In the genomic region with DNA sequence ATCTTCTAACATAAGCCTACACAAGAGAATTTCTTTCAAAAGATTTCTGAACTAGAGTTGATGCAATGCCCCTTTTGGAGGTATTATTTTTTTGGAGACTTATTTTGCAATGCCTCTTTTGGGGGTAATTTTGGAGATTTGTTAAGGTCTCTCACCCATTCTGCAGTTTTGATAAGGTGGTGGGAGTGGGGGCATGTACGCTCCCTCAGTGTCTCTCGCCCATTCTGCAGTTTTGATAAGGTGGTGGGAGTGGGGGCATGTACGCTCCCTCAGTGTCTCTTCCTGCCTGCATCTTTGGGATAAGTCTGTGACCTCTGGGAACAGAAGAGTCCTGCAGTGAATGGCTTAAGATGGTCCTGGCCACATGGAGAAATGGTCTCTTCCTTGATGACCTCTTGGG, we compare ENCODE assay signal across 8 cellular contexts.
"Had no signal": no experiment of that assay in that cellular context is flagged by ENCODE, and none has a peak within 500 bp of the region (broad histone marks: within the 10 kb centered on the region; RNA-seq: fewer than 3 reads in every experiment).

No MANE protein-coding gene starts in this region.

- H3K4me3 ChIP-seq: GM12878 had no signal

- FAIRE-seq: G401.6, GM12878, GM12891, GM12892, GM18507, GM19239 had no signal

- DNase-seq: GDM1, GF-D8 had no signal

- ATAC-seq: GM12878 had no signal
